1 cellular context compared by ENCODE assay signal in the genomic region with DNA sequence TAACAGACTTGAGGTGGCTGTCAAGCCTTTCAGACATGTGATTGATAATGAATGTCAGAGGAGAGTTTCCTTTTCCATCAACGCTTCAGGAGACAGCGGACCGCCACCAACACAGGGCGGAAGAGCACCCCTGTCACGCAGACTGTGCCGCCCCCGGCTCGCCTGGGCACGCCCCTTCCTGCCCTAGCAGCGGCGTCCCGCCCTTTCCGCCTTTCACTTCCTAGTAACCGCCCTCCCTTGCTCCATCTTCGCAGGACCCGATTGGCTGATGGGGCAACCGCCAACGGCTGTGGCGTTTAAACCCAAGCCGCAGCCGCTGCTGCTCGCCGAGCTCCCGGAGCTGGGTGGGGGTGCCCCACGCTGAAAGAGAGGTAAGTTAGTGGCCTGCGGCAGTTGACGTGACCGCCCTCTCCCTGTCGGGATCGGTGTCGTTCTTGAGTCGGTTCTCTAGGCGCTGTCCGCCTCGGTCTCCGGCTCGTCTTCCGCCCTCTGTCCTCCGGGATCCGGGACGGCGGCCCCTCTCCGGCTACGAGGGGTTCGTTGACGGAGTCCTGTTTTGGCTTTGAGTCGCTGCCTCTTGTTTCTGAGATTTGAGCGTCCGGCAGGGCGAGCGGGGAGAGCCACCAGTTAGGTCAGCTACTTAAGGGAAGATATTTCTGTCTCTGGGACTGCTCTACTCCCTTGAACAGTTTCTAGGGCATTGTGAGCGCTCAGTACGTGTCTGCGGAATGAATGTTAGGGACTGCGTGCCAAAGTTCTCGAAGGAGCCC.
TF ChIP-seq lines count a peak whose summit lies in the region.

A gene with protein sequence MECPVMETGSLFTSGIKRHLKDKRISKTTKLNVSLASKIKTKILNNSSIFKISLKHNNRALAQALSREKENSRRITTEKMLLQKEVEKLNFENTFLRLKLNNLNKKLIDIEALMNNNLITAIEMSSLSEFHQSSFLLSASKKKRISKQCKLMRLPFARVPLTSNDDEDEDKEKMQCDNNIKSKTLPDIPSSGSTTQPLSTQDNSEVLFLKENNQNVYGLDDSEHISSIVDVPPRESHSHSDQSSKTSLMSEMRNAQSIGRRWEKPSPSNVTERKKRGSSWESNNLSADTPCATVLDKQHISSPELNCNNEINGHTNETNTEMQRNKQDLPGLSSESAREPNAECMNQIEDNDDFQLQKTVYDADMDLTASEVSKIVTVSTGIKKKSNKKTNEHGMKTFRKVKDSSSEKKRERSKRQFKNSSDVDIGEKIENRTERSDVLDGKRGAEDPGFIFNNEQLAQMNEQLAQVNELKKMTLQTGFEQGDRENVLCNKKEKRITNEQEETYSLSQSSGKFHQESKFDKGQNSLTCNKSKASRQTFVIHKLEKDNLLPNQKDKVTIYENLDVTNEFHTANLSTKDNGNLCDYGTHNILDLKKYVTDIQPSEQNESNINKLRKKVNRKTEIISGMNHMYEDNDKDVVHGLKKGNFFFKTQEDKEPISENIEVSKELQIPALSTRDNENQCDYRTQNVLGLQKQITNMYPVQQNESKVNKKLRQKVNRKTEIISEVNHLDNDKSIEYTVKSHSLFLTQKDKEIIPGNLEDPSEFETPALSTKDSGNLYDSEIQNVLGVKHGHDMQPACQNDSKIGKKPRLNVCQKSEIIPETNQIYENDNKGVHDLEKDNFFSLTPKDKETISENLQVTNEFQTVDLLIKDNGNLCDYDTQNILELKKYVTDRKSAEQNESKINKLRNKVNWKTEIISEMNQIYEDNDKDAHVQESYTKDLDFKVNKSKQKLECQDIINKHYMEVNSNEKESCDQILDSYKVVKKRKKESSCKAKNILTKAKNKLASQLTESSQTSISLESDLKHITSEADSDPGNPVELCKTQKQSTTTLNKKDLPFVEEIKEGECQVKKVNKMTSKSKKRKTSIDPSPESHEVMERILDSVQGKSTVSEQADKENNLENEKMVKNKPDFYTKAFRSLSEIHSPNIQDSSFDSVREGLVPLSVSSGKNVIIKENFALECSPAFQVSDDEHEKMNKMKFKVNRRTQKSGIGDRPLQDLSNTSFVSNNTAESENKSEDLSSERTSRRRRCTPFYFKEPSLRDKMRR (plus strand): TSS at position 326 of the 770 bp plus-strand sequence. CDS start 6,769 bp downstream, outside the sequence.

TF ChIP-seq in A549, 52 proteins besides CTCF, POLR2A, EP300 and RAD21 (continued from another document):
- TF ChIP-seq, protein P1, sequence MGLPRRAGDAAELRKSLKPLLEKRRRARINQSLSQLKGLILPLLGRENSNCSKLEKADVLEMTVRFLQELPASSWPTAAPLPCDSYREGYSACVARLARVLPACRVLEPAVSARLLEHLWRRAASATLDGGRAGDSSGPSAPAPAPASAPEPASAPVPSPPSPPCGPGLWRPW (IDR thresholded peaks at IDR 0.05): no peak
- TF ChIP-seq, protein P2, sequence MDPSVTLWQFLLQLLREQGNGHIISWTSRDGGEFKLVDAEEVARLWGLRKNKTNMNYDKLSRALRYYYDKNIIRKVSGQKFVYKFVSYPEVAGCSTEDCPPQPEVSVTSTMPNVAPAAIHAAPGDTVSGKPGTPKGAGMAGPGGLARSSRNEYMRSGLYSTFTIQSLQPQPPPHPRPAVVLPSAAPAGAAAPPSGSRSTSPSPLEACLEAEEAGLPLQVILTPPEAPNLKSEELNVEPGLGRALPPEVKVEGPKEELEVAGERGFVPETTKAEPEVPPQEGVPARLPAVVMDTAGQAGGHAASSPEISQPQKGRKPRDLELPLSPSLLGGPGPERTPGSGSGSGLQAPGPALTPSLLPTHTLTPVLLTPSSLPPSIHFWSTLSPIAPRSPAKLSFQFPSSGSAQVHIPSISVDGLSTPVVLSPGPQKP (IDR thresholded peaks at IDR 0.05; ENCODE audit: low read depth, low read length): no peak
- TF ChIP-seq CHD4 (IDR thresholded peaks at IDR 0.05; ENCODE audit: borderline replicate concordance): no peak
- peak; percentile 94 for TF ChIP-seq KDM5A (IDR thresholded peaks at IDR 0.05)
- TF ChIP-seq MYC (IDR thresholded peaks at IDR 0.05; ENCODE audit: borderline replicate concordance, low read length): no peak
- no peak for TF ChIP-seq ZSCAN20 (CRISPR knock-in tag; IDR thresholded peaks at IDR 0.05)
- TF ChIP-seq JUN (IDR thresholded peaks at IDR 0.05): peak; percentile 40 to 73; a peak in 3 of 5 replicates
- no peak for TF ChIP-seq SREBF2 (IDR thresholded peaks at IDR 0.05)
- TF ChIP-seq EHMT2 (IDR thresholded peaks at IDR 0.05; ENCODE audit: low read depth): no peak
- TF ChIP-seq TFCP2L1 (CRISPR knock-in tag; IDR thresholded peaks at IDR 0.05): no peak
- TF ChIP-seq ZNF302 (CRISPR knock-in tag; IDR thresholded peaks at IDR 0.05): no peak
- no peak for TF ChIP-seq TP53 (CRISPR knock-in tag; IDR thresholded peaks at IDR 0.05)
- TF ChIP-seq, protein P3, sequence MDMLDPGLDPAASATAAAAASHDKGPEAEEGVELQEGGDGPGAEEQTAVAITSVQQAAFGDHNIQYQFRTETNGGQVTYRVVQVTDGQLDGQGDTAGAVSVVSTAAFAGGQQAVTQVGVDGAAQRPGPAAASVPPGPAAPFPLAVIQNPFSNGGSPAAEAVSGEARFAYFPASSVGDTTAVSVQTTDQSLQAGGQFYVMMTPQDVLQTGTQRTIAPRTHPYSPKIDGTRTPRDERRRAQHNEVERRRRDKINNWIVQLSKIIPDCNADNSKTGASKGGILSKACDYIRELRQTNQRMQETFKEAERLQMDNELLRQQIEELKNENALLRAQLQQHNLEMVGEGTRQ (IDR thresholded peaks at IDR 0.05): no peak
- TF ChIP-seq, protein P4, sequence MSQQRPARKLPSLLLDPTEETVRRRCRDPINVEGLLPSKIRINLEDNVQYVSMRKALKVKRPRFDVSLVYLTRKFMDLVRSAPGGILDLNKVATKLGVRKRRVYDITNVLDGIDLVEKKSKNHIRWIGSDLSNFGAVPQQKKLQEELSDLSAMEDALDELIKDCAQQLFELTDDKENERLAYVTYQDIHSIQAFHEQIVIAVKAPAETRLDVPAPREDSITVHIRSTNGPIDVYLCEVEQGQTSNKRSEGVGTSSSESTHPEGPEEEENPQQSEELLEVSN (IDR thresholded peaks at IDR 0.05; ENCODE audit: borderline replicate concordance, low read depth): peak; percentile 72
- TF ChIP-seq EHF (CRISPR knock-in tag; IDR thresholded peaks at IDR 0.05): no peak
- TF ChIP-seq, protein P5, sequence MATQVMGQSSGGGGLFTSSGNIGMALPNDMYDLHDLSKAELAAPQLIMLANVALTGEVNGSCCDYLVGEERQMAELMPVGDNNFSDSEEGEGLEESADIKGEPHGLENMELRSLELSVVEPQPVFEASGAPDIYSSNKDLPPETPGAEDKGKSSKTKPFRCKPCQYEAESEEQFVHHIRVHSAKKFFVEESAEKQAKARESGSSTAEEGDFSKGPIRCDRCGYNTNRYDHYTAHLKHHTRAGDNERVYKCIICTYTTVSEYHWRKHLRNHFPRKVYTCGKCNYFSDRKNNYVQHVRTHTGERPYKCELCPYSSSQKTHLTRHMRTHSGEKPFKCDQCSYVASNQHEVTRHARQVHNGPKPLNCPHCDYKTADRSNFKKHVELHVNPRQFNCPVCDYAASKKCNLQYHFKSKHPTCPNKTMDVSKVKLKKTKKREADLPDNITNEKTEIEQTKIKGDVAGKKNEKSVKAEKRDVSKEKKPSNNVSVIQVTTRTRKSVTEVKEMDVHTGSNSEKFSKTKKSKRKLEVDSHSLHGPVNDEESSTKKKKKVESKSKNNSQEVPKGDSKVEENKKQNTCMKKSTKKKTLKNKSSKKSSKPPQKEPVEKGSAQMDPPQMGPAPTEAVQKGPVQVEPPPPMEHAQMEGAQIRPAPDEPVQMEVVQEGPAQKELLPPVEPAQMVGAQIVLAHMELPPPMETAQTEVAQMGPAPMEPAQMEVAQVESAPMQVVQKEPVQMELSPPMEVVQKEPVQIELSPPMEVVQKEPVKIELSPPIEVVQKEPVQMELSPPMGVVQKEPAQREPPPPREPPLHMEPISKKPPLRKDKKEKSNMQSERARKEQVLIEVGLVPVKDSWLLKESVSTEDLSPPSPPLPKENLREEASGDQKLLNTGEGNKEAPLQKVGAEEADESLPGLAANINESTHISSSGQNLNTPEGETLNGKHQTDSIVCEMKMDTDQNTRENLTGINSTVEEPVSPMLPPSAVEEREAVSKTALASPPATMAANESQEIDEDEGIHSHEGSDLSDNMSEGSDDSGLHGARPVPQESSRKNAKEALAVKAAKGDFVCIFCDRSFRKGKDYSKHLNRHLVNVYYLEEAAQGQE (IDR thresholded peaks at IDR 0.05): no peak
- no peak for TF ChIP-seq ZC3H11A (IDR thresholded peaks at IDR 0.05)
- no peak for TF ChIP-seq FOSL2 (IDR thresholded peaks at IDR 0.05)
- TF ChIP-seq FOSL2 (CRISPR knock-in tag; IDR thresholded peaks at IDR 0.05): no peak
- TF ChIP-seq MAFK (IDR thresholded peaks at IDR 0.05; ENCODE audit: partially characterized antibody): no peak
- no peak for TF ChIP-seq CHD2 (IDR thresholded peaks at IDR 0.05; ENCODE audit: low read length, partially characterized antibody)
- no peak for TF ChIP-seq FOXS1 (CRISPR knock-in tag; IDR thresholded peaks at IDR 0.05)
- peak; percentile 61; the same call in 1 of the 2 replicates for TF ChIP-seq PHF8 (IDR thresholded peaks at IDR 0.05; ENCODE audit: borderline replicate concordance, low read depth)
- TF ChIP-seq CEBPB (IDR thresholded peaks at IDR 0.05): peak in 1 of 2 experiments; percentile 64; a peak in 1 of 4 replicates
- no peak for TF ChIP-seq HEYL (CRISPR knock-in tag; IDR thresholded peaks at IDR 0.05)
- TF ChIP-seq, protein P6, sequence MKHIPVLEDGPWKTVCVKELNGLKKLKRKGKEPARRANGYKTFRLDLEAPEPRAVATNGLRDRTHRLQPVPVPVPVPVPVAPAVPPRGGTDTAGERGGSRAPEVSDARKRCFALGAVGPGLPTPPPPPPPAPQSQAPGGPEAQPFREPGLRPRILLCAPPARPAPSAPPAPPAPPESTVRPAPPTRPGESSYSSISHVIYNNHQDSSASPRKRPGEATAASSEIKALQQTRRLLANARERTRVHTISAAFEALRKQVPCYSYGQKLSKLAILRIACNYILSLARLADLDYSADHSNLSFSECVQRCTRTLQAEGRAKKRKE (CRISPR knock-in tag; IDR thresholded peaks at IDR 0.05; ENCODE audit: low read depth): no peak
- TF ChIP-seq NPAS2 (CRISPR knock-in tag; IDR thresholded peaks at IDR 0.05; ENCODE audit: borderline replicate concordance): no peak
- TF ChIP-seq RARB (CRISPR knock-in tag; IDR thresholded peaks at IDR 0.05): no peak
